ENCODE assay signal across 11 cellular contexts in the genomic region with DNA sequence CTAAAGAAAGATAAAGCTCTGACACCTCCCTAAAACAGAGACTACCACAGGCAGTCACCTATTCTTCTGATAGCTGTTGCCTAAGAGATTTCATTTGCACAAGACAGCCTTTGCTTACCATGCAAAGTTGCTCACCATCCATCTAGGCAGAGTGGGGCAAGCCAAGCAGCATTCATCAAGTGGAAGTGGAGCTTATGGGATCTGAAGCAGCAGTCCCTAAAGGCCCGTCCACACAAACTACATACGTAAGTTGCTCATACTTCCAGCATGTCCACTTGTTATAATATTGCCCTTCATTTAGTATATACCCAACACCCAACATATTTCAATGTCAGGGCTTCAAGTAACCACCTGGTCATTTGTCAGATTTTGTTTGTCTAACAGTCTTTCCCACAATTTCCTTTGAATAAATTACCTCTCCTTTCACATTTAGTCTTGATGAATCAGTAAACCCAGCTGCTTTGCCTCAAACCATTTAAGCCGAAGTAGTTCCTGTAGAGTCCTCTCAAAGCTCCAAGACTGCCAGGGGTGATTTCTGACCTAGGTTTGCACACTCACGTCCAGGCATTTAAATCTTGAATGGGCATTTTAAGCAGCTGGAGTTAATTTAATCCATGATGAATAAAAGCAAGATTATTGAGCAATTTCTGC.
DNase-seq lines count a peak whose midpoint lies in the region; ATAC-seq lines count a peak whose summit lies in the region.
"Had no signal": no experiment of that assay in that cellular context is flagged by ENCODE, and none has a peak within 500 bp of the region (broad histone marks: within the 10 kb centered on the region; RNA-seq: fewer than 3 reads in every experiment).

No MANE protein-coding gene starts in this region.

- no peaks in the 10 kb centered on the region for H3K4me1 ChIP-seq in mesenchymal stem cell (ENCODE audit: control insufficient read depth, insufficient read depth, low read depth, low read length)
- H3K4me1 ChIP-seq: prostate gland had no signal

- peak overlapping the region in 1 of 2 experiments; percentile 47 for H3K23ac ChIP-seq in mesenchymal stem cell (ENCODE audit: low read length in 2 of 2)

- in situ Hi-C loops in G401 (cut with HindIII; ENCODE audit: low sequenced_read_pairs): no loop called here

- H2BK15ac ChIP-seq in mesenchymal stem cell (ENCODE audit: low read depth, poor library complexity, severe bottlenecking): no peak overlapping the region

- no peaks in the 10 kb centered on the region for H3K79me1 ChIP-seq in mesenchymal stem cell (replicated peaks; ENCODE audit: low read length, poor library complexity, severe bottlenecking)

- H2BK120ac ChIP-seq in mesenchymal stem cell (ENCODE audit: low read depth, low read length): no peak overlapping the region

- H3K18ac ChIP-seq in mesenchymal stem cell (ENCODE audit: low read depth in 1 of 2, low read length in 2 of 2): no peak overlapping the region

- no peak overlapping the region for H2AK5ac ChIP-seq in mesenchymal stem cell (ENCODE audit: low read length, severe bottlenecking)

- no peak for ATAC-seq in GM19023 (IDR thresholded peaks at IDR 0.05; ENCODE audit: unreplicated experiment)

- peak overlapping the region; percentile 56 for H3K9ac ChIP-seq in mesenchymal stem cell (ENCODE audit: low read length)

- H3K4me3 ChIP-seq in mesenchymal stem cell (ENCODE audit: insufficient read depth in 1 of 2, low read depth in 1 of 2, low read length in 2 of 2): no peak overlapping the region
- H3K4me3 ChIP-seq: prostate gland had no signal

- peaks cover 0 to 42% of the 10 kb centered on the region in 2 experiments for H3K36me3 ChIP-seq in mesenchymal stem cell (ENCODE audit: control insufficient read depth in 1 of 2, insufficient read depth in 2 of 2, low read depth in 1 of 2, low read length in 2 of 2)
- H3K36me3 ChIP-seq: prostate gland, WERI-Rb-1 had no signal

- H3K9me3 ChIP-seq in mesenchymal stem cell (ENCODE audit: control insufficient read depth, low read length): no peaks in the 10 kb centered on the region
- H3K9me3 ChIP-seq: prostate gland had no signal

- 56% methylated on average over 4 of the region's 4 CpGs for WGBS in mesenchymal stem cell

- H3K14ac ChIP-seq in mesenchymal stem cell (ENCODE audit: low read length in 2 of 2): no peak overlapping the region

- no peak overlapping the region for H2AFZ ChIP-seq in mesenchymal stem cell (ENCODE audit: low read depth, low read length)

- H4K91ac ChIP-seq in mesenchymal stem cell (ENCODE audit: low read length): no peak overlapping the region

- H3K27me3 ChIP-seq in mesenchymal stem cell (ENCODE audit: control insufficient read depth in 1 of 2, insufficient read depth in 1 of 2, low read length in 2 of 2): no peaks in the 10 kb centered on the region

- peak overlapping the region in 1 of 2 experiments; percentile 59 for H3K4ac ChIP-seq in mesenchymal stem cell (ENCODE audit: low read depth in 1 of 2, low read length in 2 of 2)

- H2BK5ac ChIP-seq in mesenchymal stem cell (ENCODE audit: low read depth, low read length, poor library complexity, severe bottlenecking): no peak overlapping the region

- peak; percentile 79 for DNase-seq in EH (ENCODE audit: low read depth)
- peak; percentile 53 for DNase-seq in HT1080 (ENCODE audit: low read depth)
- peak; percentile 16 for DNase-seq in cerebellar cortex (ENCODE audit: low spot score)
- DNase-seq in mesenchymal stem cell: peak; percentile 50
- no peak for DNase-seq in G401 (ENCODE audit: low spot score)
- no peak for DNase-seq in LoVo (ENCODE audit: low spot score)
- no peak for DNase-seq in SW 1271 (lab: John Stamatoyannopoulos, UW)
- DNase-seq: amniotic stem cell, WERI-Rb-1 had no signal

- H3K27ac ChIP-seq in mesenchymal stem cell (ENCODE audit: low read length, poor library complexity, severe bottlenecking): no peak overlapping the region
- H3K27ac ChIP-seq: prostate gland, WERI-Rb-1 had no signal

- no peak overlapping the region for H3K4me2 ChIP-seq in mesenchymal stem cell (ENCODE audit: low read length, poor library complexity, severe bottlenecking)

- no peak overlapping the region for H4K8ac ChIP-seq in mesenchymal stem cell (ENCODE audit: low read length)

- H2BK12ac ChIP-seq in mesenchymal stem cell (ENCODE audit: low read length in 2 of 2): no peak overlapping the region

Comparison
In these comparisons a context has a peak if more than half of its experiments do, and no peak if none do; other contexts are left out.
1. DNase-seq: peak in EH (single experiment), HT1080 (single experiment), cerebellar cortex (single experiment) and mesenchymal stem cell (single experiment); none in G401 (single experiment), LoVo (single experiment) and SW 1271 (0 of 2).